Comparison of ENCODE assay signal across 21 cellular contexts in the genomic region with DNA sequence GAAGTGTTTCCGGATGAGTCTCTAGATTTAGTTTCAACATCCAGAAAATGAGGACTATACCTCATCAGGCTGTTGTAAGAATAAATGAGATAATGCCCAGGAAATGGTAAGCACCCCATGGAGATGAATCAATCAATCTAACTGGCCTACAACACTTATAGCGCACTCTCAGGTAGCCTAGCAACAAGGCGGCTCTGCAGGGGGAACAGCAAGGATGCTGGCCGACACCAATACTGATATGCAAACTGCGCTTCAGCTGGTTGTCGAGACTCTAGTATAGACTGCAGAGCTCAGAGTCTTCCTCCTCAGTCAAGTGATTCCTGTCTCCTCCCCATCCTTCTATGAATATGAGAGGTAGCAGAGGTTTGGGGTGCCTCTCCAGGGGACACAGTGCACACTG.
"Had no signal": no experiment of that assay in that cellular context is flagged by ENCODE, and none has a peak within 500 bp of the region (broad histone marks: within the 10 kb centered on the region; RNA-seq: fewer than 3 reads in every experiment).

No MANE protein-coding gene starts in this region.

- H3K4me3 Mint-ChIP-seq: naive B cell; T-helper 2 cell treated with Interferon-gamma antibody and Interleukin-4, amounts not matched to agents 5 μg/mL and 100 μg/mL, for 36 hours had no signal

- H3K36me3 ChIP-seq: ascending aorta, lower lobe of right lung, spleen, stomach, suprapubic skin, transverse colon had no signal

- H3K27ac ChIP-seq: ascending aorta, foreskin keratinocyte, lower lobe of right lung, spleen, stomach, suprapubic skin, transverse colon had no signal

- H3K9me3 Mint-ChIP-seq: activated naive CD4-positive, alpha-beta T cell treated with anti-CD3 and anti-CD28 coated beads, Interleukin-2, amount 50 U/mL, for 72 hours; T-helper 2 cell treated with Interferon-gamma antibody and Interleukin-4, amounts not matched to agents 5 μg/mL and 100 μg/mL, for 36 hours had no signal

- H3K27me3 Mint-ChIP-seq: naive B cell had no signal

- FAIRE-seq: kidney, urothelium cell line had no signal

- DNase-seq: activated CD4-positive, alpha-beta T cell treated with anti-CD3 and anti-CD28 coated beads for 1 hour; activated gamma-delta T cell treated with Interleukin-2 at 50 U/mL for 16 hours; activated T-cell treated with anti-CD3 and anti-CD28 coated beads, Interleukin-2, amount 50 U/mL, for 1 hour; central memory CD4-positive, alpha-beta T cell; dermis blood vessel endothelial cell; effector CD8-positive, alpha-beta T cell; erythroblast; kidney; lower lobe of right lung; naive B cell; spleen; stimulated activated CD4-positive, alpha-beta T cell treated with anti-CD3 and anti-CD28 coated beads, Interleukin-4, amount 100 ng/mL, for 1 hour; stomach; transverse colon had no signal

- H3K4me3 ChIP-seq: ascending aorta, lower lobe of right lung, spleen, stomach, suprapubic skin, transverse colon had no signal

- H3K27ac Mint-ChIP-seq: activated naive CD4-positive, alpha-beta T cell treated with anti-CD3 and anti-CD28 coated beads, Interleukin-2, amount 50 U/mL, for 72 hours; naive B cell; progenitor cell of endocrine pancreas; T-helper 2 cell treated with Interferon-gamma antibody and Interleukin-4, amounts not matched to agents 5 μg/mL and 100 μg/mL, for 36 hours had no signal

- H3K9me3 ChIP-seq: ascending aorta, lower lobe of right lung, spleen, stomach, suprapubic skin, transverse colon had no signal

- H3K27me3 ChIP-seq: ascending aorta, foreskin keratinocyte, spleen, stomach, suprapubic skin, transverse colon had no signal

- H3K4me1 ChIP-seq: ascending aorta, foreskin keratinocyte, lower lobe of right lung, spleen, stomach, suprapubic skin, transverse colon had no signal

- H3K36me3 Mint-ChIP-seq: activated naive CD4-positive, alpha-beta T cell treated with anti-CD3 and anti-CD28 coated beads, Interleukin-2, amount 50 U/mL, for 72 hours; naive B cell had no signal
